In genomic region chr5:174157048-174157447, GRCh38 we compare ENCODE assay signal across 22 cellular contexts.
DNase-seq lines count a peak whose midpoint lies in the region; ATAC-seq, FAIRE-seq and TF ChIP-seq lines count a peak whose summit lies in the region.
"Had no signal": no experiment of that assay in that cellular context is flagged by ENCODE, and none has a peak within 500 bp of the region (broad histone marks: within the 10 kb centered on the region; RNA-seq: fewer than 3 reads in every experiment).

No MANE protein-coding gene starts in this region.

- no peaks in the 10 kb centered on the region for H3K9me1 ChIP-seq in K562 (ENCODE audit: control insufficient read depth, insufficient read depth, low read length)

- peaks cover 4 to 9% of the 10 kb centered on the region in 2 experiments; a peak in 2 of 5 replicates for H3K9me3 Mint-ChIP-seq in H9
- peaks cover 30% of the 10 kb centered on the region for H3K9me3 Mint-ChIP-seq in endodermal cell
- H3K9me3 Mint-ChIP-seq in progenitor cell of endocrine pancreas (ENCODE audit: low read depth), result peaks cover 11% of the 10 kb centered on the region

- H3K4me1 ChIP-seq in H9 (ENCODE audit: insufficient read depth, low read length), result no peaks in the 10 kb centered on the region
- H3K4me1 ChIP-seq in K562 (replicated peaks in 1 of 2; ENCODE audit: control insufficient read depth in 2 of 2, insufficient read depth in 2 of 2, low read length in 2 of 2), result no peaks in the 10 kb centered on the region
- peaks cover 5% of the 10 kb centered on the region for H3K4me1 ChIP-seq in endodermal cell (ENCODE audit: control insufficient read depth, insufficient read depth, low read length)
- peaks cover 0 to 2% of the 10 kb centered on the region in 2 donors for H3K4me1 ChIP-seq in neuronal stem cell (ENCODE audit: control insufficient read depth in 2 of 2, insufficient read depth in 1 of 2, low read depth in 1 of 2, low read length in 2 of 2)
- H3K4me1 ChIP-seq in mucosa of descending colon (ENCODE audit: low read depth), result no peaks in the 10 kb centered on the region
- H3K4me1 ChIP-seq in body of pancreas, result no peaks in the 10 kb centered on the region
- H3K4me1 ChIP-seq: Caco-2, HAP-1 had no signal

- H3K4me1 Mint-ChIP-seq in H9 (peaks cover 4% of the 10 kb centered on the region in 2 experiments; a peak in 2 of 4 replicates), endodermal cell (peaks cover 10% of the 10 kb centered on the region), progenitor cell of endocrine pancreas (ENCODE audit: low read depth) (no peaks in the 10 kb centered on the region)
- H3K4me1 Mint-ChIP-seq: IgD-negative memory B cell had no signal

- H3K27ac ChIP-seq in H9 (ENCODE audit: insufficient read length, low read depth, low read length) (no peak overlapping the region), K562 (ENCODE audit: extremely low read depth, low read depth, low read length) (no peak overlapping the region), endodermal cell (ENCODE audit: low read depth, low read length) (no peak overlapping the region), neuronal stem cell (replicated peaks; ENCODE audit: low read length) (no peak overlapping the region), body of pancreas (no peak overlapping the region)
- H3K27ac ChIP-seq: C4-2B had no signal

- H2AFZ ChIP-seq in H9 (ENCODE audit: low read length) (no peak overlapping the region), K562 (ENCODE audit: low read depth, low read length) (no peak overlapping the region), neuronal stem cell (ENCODE audit: low read length) (no peak overlapping the region)

- no peaks in the 10 kb centered on the region for H3K23me2 ChIP-seq in H9 (ENCODE audit: insufficient read length, low read depth, low read length, poor library complexity, severe bottlenecking)

- H3K36me3 ChIP-seq in K562 (ENCODE audit: control insufficient read depth, insufficient read depth, low read length) (no peaks in the 10 kb centered on the region), endodermal cell (ENCODE audit: control insufficient read depth, insufficient read depth, low read length) (no peaks in the 10 kb centered on the region), neuronal stem cell (replicated peaks in 1 of 2; ENCODE audit: control insufficient read depth in 2 of 2, insufficient read depth in 2 of 2, low read length in 2 of 2) (no peaks in the 10 kb centered on the region), mucosa of descending colon (ENCODE audit: low read depth) (no peaks in the 10 kb centered on the region), body of pancreas (replicated peaks in 1 of 2; ENCODE audit: insufficient read depth in 1 of 2, low read depth in 2 of 2) (no peaks in the 10 kb centered on the region)
- H3K36me3 ChIP-seq: HAP-1 had no signal

- no peak for DNase-seq in H9
- no peak for DNase-seq in K562 (ENCODE audit: extremely low read depth in 1 of 4, low spot score in 3 of 4)
- DNase-seq in endodermal cell, result peak; percentile 41
- no peak for DNase-seq in neuronal stem cell (ENCODE audit: low spot score)
- DNase-seq in mucosa of descending colon, result no peak
- no peak for DNase-seq in medulla oblongata (ENCODE audit: extremely low spot score)
- no peak for DNase-seq in progenitor cell of endocrine pancreas (ENCODE audit: low spot score, unreplicated experiment)
- DNase-seq in body of pancreas, result no peak
- DNase-seq: ACHN; Caco-2; CD4-positive, alpha-beta T cell; GOT3; KG1 had no signal

- no peak overlapping the region for H3K4me3 Mint-ChIP-seq in H9
- H3K4me3 Mint-ChIP-seq in endodermal cell, result no peak overlapping the region
- H3K4me3 Mint-ChIP-seq in progenitor cell of endocrine pancreas (ENCODE audit: low read depth), result no peak overlapping the region
- H3K4me3 Mint-ChIP-seq: CD4-positive, alpha-beta T cell; IgD-negative memory B cell had no signal

- peak; percentile 30; the same call in 2 of the 3 replicates for TF ChIP-seq CTCF in H9 (conservative IDR thresholded peaks at IDR 0.05)
- no peak for TF ChIP-seq CTCF in K562 (IDR thresholded peaks at IDR 0.05 in 2 of 3, conservative IDR thresholded peaks at IDR 0.05 in 1 of 3; ENCODE audit: insufficient read depth in 2 of 3, low read depth in 1 of 3, low read length in 3 of 3)
- TF ChIP-seq CTCF in endodermal cell (conservative IDR thresholded peaks at IDR 0.05), result peak; percentile 23
- TF ChIP-seq CTCF in mucosa of descending colon (IDR thresholded peaks at IDR 0.05), result no peak
- TF ChIP-seq CTCF in progenitor cell of endocrine pancreas (IDR thresholded peaks at IDR 0.05; ENCODE audit: unreplicated experiment), result no peak
- no peak for TF ChIP-seq CTCF in body of pancreas (IDR thresholded peaks at IDR 0.05)

- intact Hi-C loops in K562 (cut with micrococcal nuclease) (no loop called here), mucosa of descending colon (cut with DNase I, micrococcal nuclease) (no loop called here), body of pancreas (cut with DNase I) (no loop called here)

- H3T11ph ChIP-seq in H9 (ENCODE audit: low read length), result no peak overlapping the region

- H2BK120ac ChIP-seq in H9 (ENCODE audit: low read depth, low read length, poor library complexity, severe bottlenecking) (no peak overlapping the region), neuronal stem cell (ENCODE audit: low read depth, low read length) (no peak overlapping the region)

- no peak overlapping the region for H4K5ac ChIP-seq in H9 (ENCODE audit: insufficient read length, low read depth, low read length)

- POLR2A ChIA-PET in K562 (lab: Yijun Ruan, JAX), result interaction anchor here (0.6 kb wide), 1 partner anchor 251 kb away, joined by 4 read pairs; no protein-coding TSS in a partner anchor

- H3K14ac ChIP-seq in H9 (ENCODE audit: insufficient read depth, low read length) (no peak overlapping the region), neuronal stem cell (ENCODE audit: low read length) (no peak overlapping the region)

- H2BK5ac ChIP-seq in H9 (ENCODE audit: insufficient read length, low read length), result no peak overlapping the region
- no peak overlapping the region for H2BK5ac ChIP-seq in neuronal stem cell (ENCODE audit: low read length)

- H2BK15ac ChIP-seq in H9 (ENCODE audit: low read depth, low read length) (no peak overlapping the region), neuronal stem cell (ENCODE audit: low read length) (no peak overlapping the region)

- H4K20me1 ChIP-seq in H9 (ENCODE audit: control insufficient read depth, insufficient read depth, insufficient read length) (no peaks in the 10 kb centered on the region), K562 (replicated peaks; ENCODE audit: control insufficient read depth, insufficient read depth, low read length) (no peaks in the 10 kb centered on the region)

- H4K91ac ChIP-seq in H9 (ENCODE audit: insufficient read length, low read depth, low read length) (no peak overlapping the region), neuronal stem cell (ENCODE audit: low read depth, low read length, poor library complexity) (no peak overlapping the region)

- H3K4me2 ChIP-seq in H9 (ENCODE audit: insufficient read depth, insufficient read length, low read length) (no peak overlapping the region), K562 (ENCODE audit: insufficient read depth, low read length) (no peak overlapping the region), neuronal stem cell (ENCODE audit: insufficient read depth, low read length, poor library complexity, severe bottlenecking) (no peak overlapping the region)

- CTCF ChIA-PET in K562 (lab: Yijun Ruan, JAX; ENCODE audit: low intra/inter-chr PET ratio), result no interaction called here

- H3K9me3 ChIP-seq in H9 (ENCODE audit: control insufficient read depth, low read depth, low read length) (no peaks in the 10 kb centered on the region), K562 (replicated peaks; ENCODE audit: control insufficient read depth, insufficient read depth, low read depth, low read length) (no peaks in the 10 kb centered on the region), endodermal cell (ENCODE audit: control insufficient read depth, low read length) (peaks cover 36% of the 10 kb centered on the region), neuronal stem cell (replicated peaks in 1 of 2; ENCODE audit: control insufficient read depth in 2 of 2, insufficient read depth in 1 of 2, low read depth in 1 of 2, low read length in 2 of 2) (peaks cover 0 to 3% of the 10 kb centered on the region in 2 donors), mucosa of descending colon (peaks cover 3% of the 10 kb centered on the region), body of pancreas (no peaks in the 10 kb centered on the region)
- H3K9me3 ChIP-seq: Caco-2 had no signal

- in situ Hi-C loops in K562 (cut with MboI), result no loop called here

- H3K4ac ChIP-seq in H9 (ENCODE audit: low read depth, low read length) (no peak overlapping the region), neuronal stem cell (ENCODE audit: low read length) (no peak overlapping the region)

- no peak overlapping the region for H4K8ac ChIP-seq in H9 (replicated peaks; ENCODE audit: insufficient read length, low read depth, low read length)
- H4K8ac ChIP-seq in neuronal stem cell (ENCODE audit: low read depth, low read length), result no peak overlapping the region

- H3K56ac ChIP-seq in H9 (ENCODE audit: insufficient read length, low read depth, low read length), result no peak overlapping the region

- TF ChIP-seq POLR2A in K562 (conservative IDR thresholded peaks at IDR 0.05) (no peak), body of pancreas (IDR thresholded peaks at IDR 0.05) (no peak)

- H2AK5ac ChIP-seq in H9 (ENCODE audit: insufficient read length, low read length) (no peak overlapping the region), neuronal stem cell (ENCODE audit: low read depth, low read length) (peak overlapping the region; percentile 6)

- H3K79me1 ChIP-seq in H9 (ENCODE audit: insufficient read depth, low read depth, low read length, poor library complexity, severe bottlenecking) (no peaks in the 10 kb centered on the region), neuronal stem cell (ENCODE audit: low read depth, low read length) (no peaks in the 10 kb centered on the region)

- H3K27ac Mint-ChIP-seq in H9 (no peak overlapping the region), endodermal cell (no peak overlapping the region), progenitor cell of endocrine pancreas (no peak overlapping the region)
- H3K27ac Mint-ChIP-seq: CD4-positive, alpha-beta T cell; IgD-negative memory B cell had no signal

- ATAC-seq in K562, result peak; percentile 59; the same call in 2 of the 3 replicates
- ATAC-seq in mucosa of descending colon, result no peak
- no peak for ATAC-seq in body of pancreas

- H3K79me2 ChIP-seq in H9 (ENCODE audit: insufficient read depth, low read length), result no peaks in the 10 kb centered on the region
- no peaks in the 10 kb centered on the region for H3K79me2 ChIP-seq in K562 (ENCODE audit: control insufficient read depth, insufficient read depth, low read length)

- H3K27me3 ChIP-seq in H9 (ENCODE audit: insufficient read depth, low read length) (no peaks in the 10 kb centered on the region; the same call in 1 of the 2 replicates), K562 (ENCODE audit: control insufficient read depth in 2 of 2, insufficient read depth in 2 of 2, low read length in 2 of 2) (peaks cover 0 to 10% of the 10 kb centered on the region in 2 experiments; a peak in 2 of 5 replicates), endodermal cell (ENCODE audit: control insufficient read depth, insufficient read depth, low read length, poor library complexity, severe bottlenecking) (no peaks in the 10 kb centered on the region), neuronal stem cell (ENCODE audit: control insufficient read depth in 3 of 3, insufficient read depth in 3 of 3, low read depth in 1 of 3, low read length in 3 of 3) (no peaks in the 10 kb centered on the region), body of pancreas (no peaks in the 10 kb centered on the region)

- no peak for TF ChIP-seq RAD21 in K562 (CRISPR knock-in tag; conservative IDR thresholded peaks at IDR 0.05 in 1 of 2, IDR thresholded peaks at IDR 0.05 in 1 of 2)

- no CpG with 5 or more reads among the region's 5 CpGs for WGBS in H9 (ENCODE audit: extremely low coverage, insufficient read length, low lambda C conversion rate)
- WGBS in K562 (ENCODE audit: insufficient coverage, low coverage, missing lambda C conversion rate), result 0% methylated on average over 5 of the region's 5 CpGs
- WGBS in endodermal cell (ENCODE audit: insufficient coverage in 1 of 2, insufficient read length in 1 of 2), 2 experiments, result 91 to 100% methylated on average over 1 to 5 of the region's 5 CpGs
- no CpG with 5 or more reads among the region's 5 CpGs for WGBS in neuronal stem cell (ENCODE audit: extremely low coverage in 2 of 2, insufficient read length in 2 of 2, insufficient replicate concordance in 1 of 2), 2 donors
- WGBS in body of pancreas, 2 donors, result 81 to 82% methylated on average over 5 of the region's 5 CpGs

- H3K36me3 Mint-ChIP-seq in H9 (ENCODE audit: insufficient read depth in 1 of 3, low read depth in 3 of 3), result peaks cover 0 to 6% (median 0%) of the 10 kb centered on the region in 3 experiments; a peak in 3 of 7 replicates
- peaks cover 3% of the 10 kb centered on the region for H3K36me3 Mint-ChIP-seq in endodermal cell (ENCODE audit: low read depth)
- H3K36me3 Mint-ChIP-seq in progenitor cell of endocrine pancreas (ENCODE audit: insufficient read depth), result peaks cover 4% of the 10 kb centered on the region
- H3K36me3 Mint-ChIP-seq: IgD-negative memory B cell had no signal

- no peak for FAIRE-seq in K562 (lab: Jason Lieb, UNC)
- FAIRE-seq: A204.1, D721Med, G401.6, GM12891, GM18507, HTR-8/SVneo had no signal

- no peak overlapping the region for H2BK20ac ChIP-seq in H9 (ENCODE audit: low read depth, low read length, poor library complexity, severe bottlenecking)

- H3K4me3 ChIP-seq in K562, result no peak overlapping the region
- H3K4me3 ChIP-seq in endodermal cell (ENCODE audit: low read length), result no peak overlapping the region
- H3K4me3 ChIP-seq in neuronal stem cell (ENCODE audit: low read length in 2 of 2), result no peak overlapping the region
- no peak overlapping the region for H3K4me3 ChIP-seq in mucosa of descending colon
- H3K4me3 ChIP-seq in body of pancreas, result no peak overlapping the region
- H3K4me3 ChIP-seq: HAP-1 had no signal

- no TSS peak for BruUV-seq in K562 (replicated peaks; lab: Mats Ljungman, UMichigan)

- no peak overlapping the region for H3K23ac ChIP-seq in H9 (ENCODE audit: insufficient read length, low read depth, low read length)
- no peak overlapping the region for H3K23ac ChIP-seq in neuronal stem cell (ENCODE audit: low read depth, low read length, poor library complexity)

- no peak for TF ChIP-seq EP300 in K562 (IDR thresholded peaks at IDR 0.05; ENCODE audit: low read length)

- H3K18ac ChIP-seq in H9 (ENCODE audit: insufficient read length, low read depth, low read length) (no peak overlapping the region), neuronal stem cell (ENCODE audit: low read length) (peak overlapping the region; percentile 23)

- H3K9ac ChIP-seq in H9 (ENCODE audit: extremely low read depth, insufficient read length, low read length), result no peak overlapping the region
- H3K9ac ChIP-seq in K562 (ENCODE audit: insufficient read depth in 1 of 2, low read depth in 2 of 2, low read length in 2 of 2), result no peak overlapping the region
- H3K9ac ChIP-seq in endodermal cell (ENCODE audit: extremely low read depth, low read length, poor library complexity, severe bottlenecking), result no peak overlapping the region
- H3K9ac ChIP-seq in neuronal stem cell (ENCODE audit: low read depth, low read length, poor library complexity), result no peak overlapping the region

- H3K27me3 Mint-ChIP-seq in H9 (ENCODE audit: low read depth), result peaks cover 63% of the 10 kb centered on the region
- H3K27me3 Mint-ChIP-seq in endodermal cell (ENCODE audit: insufficient read depth), result peaks cover 44% of the 10 kb centered on the region
- peaks cover 3% of the 10 kb centered on the region for H3K27me3 Mint-ChIP-seq in progenitor cell of endocrine pancreas
- H3K27me3 Mint-ChIP-seq: CD4-positive, alpha-beta T cell had no signal

- no peak overlapping the region for H2BK12ac ChIP-seq in H9 (ENCODE audit: insufficient read length, low read depth, low read length)
- no peak overlapping the region for H2BK12ac ChIP-seq in neuronal stem cell (ENCODE audit: low read length)

Comparison
In these comparisons a context has a peak if more than half of its experiments do, and no peak if none do; other contexts are left out.
1. CTCF ChIP-seq: peak in H9 (single experiment) and endodermal cell (single experiment); none in K562 (0 of 3), mucosa of descending colon (single experiment), progenitor cell of endocrine pancreas (single experiment) and body of pancreas (0 of 7).